ENCODE assay signal across 13 cellular contexts in the genomic region with DNA sequence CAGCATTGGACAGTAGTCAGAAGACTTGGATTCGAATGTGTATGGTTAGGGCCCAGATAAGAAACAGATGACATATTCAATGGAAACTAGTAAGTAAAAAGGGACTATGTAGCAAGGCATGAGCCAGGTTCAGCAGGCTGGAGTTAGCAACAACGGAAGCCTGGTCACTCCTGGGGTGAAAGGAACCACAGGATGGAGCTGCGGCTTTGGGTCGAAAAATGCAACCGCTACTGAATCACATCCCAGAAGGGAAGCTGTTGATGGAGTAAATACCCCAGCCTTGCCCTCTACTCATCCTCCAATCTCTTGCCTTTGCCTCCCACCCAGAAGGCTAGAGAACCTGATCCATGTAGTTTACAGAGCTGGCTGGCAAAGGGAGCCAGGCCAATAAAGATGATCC. TPM values are rescaled to one million over a fixed set of nuclear protein-coding genes. Genes with fewer than 3 reads are reported as not detected.
DNase-seq lines count a peak whose midpoint lies in the region; ATAC-seq and TF ChIP-seq lines count a peak whose summit lies in the region.
"Had no signal": no experiment of that assay in that cellular context is flagged by ENCODE, and none has a peak within 500 bp of the region (broad histone marks: within the 10 kb centered on the region; RNA-seq: fewer than 3 reads in every experiment).

No MANE protein-coding gene starts in this region.

- H3K4me3 ChIP-seq in lower leg skin (ENCODE audit: low read depth, poor library complexity, severe bottlenecking) = no peak overlapping the region
- H3K4me3 ChIP-seq: hepatocyte, neural progenitor cell had no signal

- TF ChIP-seq POLR2A in GM18505 (IDR thresholded peaks at IDR 0.05; ENCODE audit: borderline replicate concordance, extremely low read depth, insufficient read depth, insufficient read length) (no peak), erythroblast (IDR thresholded peaks at IDR 0.05; ENCODE audit: low read length) (no peak), lower leg skin (IDR thresholded peaks at IDR 0.05) (no peak)

- H3K4me1 Mint-ChIP-seq in activated CD4-positive, alpha-beta memory T cell treated with anti-CD3 and anti-CD28 coated beads, Interleukin-2, amount 10 ng/mL, durations not matched to agents 7 days and 5 days = peaks cover 63% of the 10 kb centered on the region
- H3K4me1 Mint-ChIP-seq: neural progenitor cell had no signal

- H3K4me3 Mint-ChIP-seq in activated CD4-positive, alpha-beta memory T cell treated with anti-CD3 and anti-CD28 coated beads, Interleukin-2, amount 10 ng/mL, durations not matched to agents 7 days and 5 days = peak overlapping the region; percentile 28
- H3K4me3 Mint-ChIP-seq: neural progenitor cell had no signal

- H3K27ac Mint-ChIP-seq in activated CD4-positive, alpha-beta memory T cell treated with anti-CD3 and anti-CD28 coated beads, Interleukin-2, amount 10 ng/mL, durations not matched to agents 7 days and 5 days = peak overlapping the region; percentile 75
- H3K27ac Mint-ChIP-seq: neural progenitor cell had no signal

- DNase-seq in activated CD4-positive, alpha-beta memory T cell treated with anti-CD3 and anti-CD28 coated beads, Interleukin-2, amount 10 ng/mL, durations not matched to agents 7 days and 5 days = peak; percentile 68
- DNase-seq in stimulated activated CD4-positive, alpha-beta T cell treated with anti-CD3 and anti-CD28 coated beads, Interleukin-4, amount 100 ng/mL, for 24 hours = peak; percentile 44
- DNase-seq in NCI-H128 (lab: John Stamatoyannopoulos, UW; ENCODE audit: unreplicated experiment) (no peak), erythroblast (lab: John Stamatoyannopoulos, UW) (no peak), DMS 273 treated with DMSO at 0.1 percent for 48 hours (lab: John Stamatoyannopoulos, UW) (no peak), lower leg skin (ENCODE audit: low spot score in 2 of 2) (no peak)
- DNase-seq: cortex of kidney, IMR-90, NCI-H526 treated with DMSO at 0.1 percent for 48 hours had no signal

- H3K27me3 Mint-ChIP-seq in activated CD4-positive, alpha-beta memory T cell treated with anti-CD3 and anti-CD28 coated beads, Interleukin-2, amount 10 ng/mL, durations not matched to agents 7 days and 5 days = peaks cover 21% of the 10 kb centered on the region

- intact Hi-C loops in lower leg skin (cut with DNase I; ENCODE audit: low total_unique reads) = no loop called here

- CTCF ChIA-PET in activated CD4-positive, alpha-beta memory T cell treated with anti-CD3 and anti-CD28 coated beads, Interleukin-2, amount 10 ng/mL, durations not matched to agents 7 days and 5 days (lab: Charles Lee) = interaction anchor here (0.7 to 2.4 kb wide), 4 partner anchors 36 to 948 kb away, joined by 3 to 8 read pairs (median 4); no protein-coding TSS in a partner anchor

- 71 to 82% methylated on average over 5 of the region's 5 CpGs for WGBS in lower leg skin, 2 donors

- ATAC-seq in GM18505 (IDR thresholded peaks at IDR 0.05; ENCODE audit: unreplicated experiment) (peak; percentile 26), HG03060 (IDR thresholded peaks at IDR 0.05; ENCODE audit: low read depth, unreplicated experiment) (peak; percentile 10)

- peaks cover 5% of the 10 kb centered on the region for H3K9me3 Mint-ChIP-seq in activated CD4-positive, alpha-beta memory T cell treated with anti-CD3 and anti-CD28 coated beads, Interleukin-2, amount 10 ng/mL, durations not matched to agents 7 days and 5 days
- H3K9me3 Mint-ChIP-seq: neural progenitor cell had no signal

- H3K36me3 Mint-ChIP-seq in activated CD4-positive, alpha-beta memory T cell treated with anti-CD3 and anti-CD28 coated beads, Interleukin-2, amount 10 ng/mL, durations not matched to agents 7 days and 5 days (ENCODE audit: low read depth) = peaks cover 6% of the 10 kb centered on the region
- H3K36me3 Mint-ChIP-seq: neural progenitor cell had no signal

- no peak for TF ChIP-seq CTCF in lower leg skin (IDR thresholded peaks at IDR 0.05)

- POLR2A ChIA-PET in activated CD4-positive, alpha-beta memory T cell treated with anti-CD3 and anti-CD28 coated beads, Interleukin-2, amount 10 ng/mL, durations not matched to agents 7 days and 5 days (lab: Charles Lee) = interaction anchor here (0.7 to 2.0 kb wide), 7 partner anchors 16 to 318 kb away, joined by 3 to 6 read pairs (median 4); partner anchors contain the start of gene NRBF2

RNA-seq across cellular contexts. Expression of gene EGR2, which starts 37.5 kb away (rescaled TPM):
- total RNA-seq in activated CD4-positive, alpha-beta memory T cell treated with anti-CD3 and anti-CD28 coated beads, Interleukin-2, amount 10 ng/mL, durations not matched to agents 7 days and 5 days = 1 to 10 TPM; 4.8 to 6.4 TPM
- 10 to 100 TPM in 3 of 4 donors, 1 to 10 TPM in 1; 9.7 to 23.8 (median 18.1) TPM for total RNA-seq in lower leg skin

RNA-seq across cellular contexts. Expression of gene ADO, which starts 49.2 kb away (rescaled TPM):
- total RNA-seq in activated CD4-positive, alpha-beta memory T cell treated with anti-CD3 and anti-CD28 coated beads, Interleukin-2, amount 10 ng/mL, durations not matched to agents 7 days and 5 days = 10 to 100 TPM; 21.8 to 22.2 TPM
- 10 to 100 TPM; 17.1 to 22.3 (median 21.2) TPM for total RNA-seq in lower leg skin

Comparison
In these comparisons a context has a peak if more than half of its experiments do, and no peak if none do; other contexts are left out.
1. DNase-seq: peak in activated CD4-positive, alpha-beta memory T cell treated with anti-CD3 and anti-CD28 coated beads, Interleukin-2, amount 10 ng/mL, durations not matched to agents 7 days and 5 days (single experiment) and stimulated activated CD4-positive, alpha-beta T cell treated with anti-CD3 and anti-CD28 coated beads, Interleukin-4, amount 100 ng/mL, for 24 hours (single experiment); none in NCI-H128 (single experiment), erythroblast (0 of 2), DMS 273 treated with DMSO at 0.1 percent for 48 hours (single experiment) and lower leg skin (0 of 2).